ENCODE assay signal across 19 cellular contexts in the genomic region with DNA sequence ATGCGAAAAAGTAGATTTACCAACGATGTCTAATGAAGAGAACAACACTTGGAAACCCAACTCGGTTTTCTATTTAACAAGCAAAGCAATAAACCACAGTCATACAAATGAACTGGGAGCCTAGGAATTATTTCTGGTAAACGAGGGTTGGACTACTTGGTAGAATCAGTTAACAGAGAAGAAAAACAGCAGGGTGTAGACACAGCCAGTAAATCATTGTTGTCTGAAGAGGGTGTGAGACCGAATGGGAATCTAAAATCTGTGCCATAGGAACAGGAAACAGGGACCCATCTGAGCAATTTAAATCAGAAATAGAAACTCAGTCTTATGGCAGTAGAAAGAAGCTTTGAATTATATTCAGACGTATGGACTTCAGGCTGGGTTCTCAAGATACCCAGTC.
"Had no signal": no experiment of that assay in that cellular context is flagged by ENCODE, and none has a peak within 500 bp of the region (broad histone marks: within the 10 kb centered on the region; RNA-seq: fewer than 3 reads in every experiment).

No MANE protein-coding gene starts in this region.

- H3K9me3 ChIP-seq: colonic mucosa, gastrocnemius medialis, tibial artery, vagina had no signal

- H3K36me3 ChIP-seq: colonic mucosa, gastrocnemius medialis, heart left ventricle, tibial artery, vagina had no signal

- H3K4me3 ChIP-seq: colonic mucosa, gastrocnemius medialis, tibial artery, vagina had no signal

- H3K4me1 ChIP-seq: colonic mucosa, gastrocnemius medialis, tibial artery, vagina had no signal

- DNase-seq: activated CD4-positive, alpha-beta T cell treated with anti-CD3 and anti-CD28 coated beads, Interleukin-2, amount 10 ng/mL, durations not matched to agents 7 days and 5 days; activated CD8-positive, alpha-beta T cell treated with anti-CD3 and anti-CD28 coated beads, Interleukin-2, amount 10 ng/mL, durations not matched to agents 7 days and 5 days; activated naive CD4-positive, alpha-beta T cell treated with anti-CD3 and anti-CD28 coated beads for 36 hours; activated naive CD8-positive, alpha-beta T cell treated with anti-CD3 and anti-CD28 coated beads, Interleukin-2, amount 50 U/mL, for 24 hours; activated T-cell treated with anti-CD3 and anti-CD28 coated beads, Interleukin-2, amount 50 U/mL, for 4 hours; colonic mucosa; gastrocnemius medialis; heart left ventricle; immature natural killer cell; kidney glomerular epithelial cell; stimulated activated CD4-positive, alpha-beta T cell treated with anti-CD3 and anti-CD28 coated beads, Interleukin-12 subunit alpha, Interleukin-12 subunit beta, amount 100 ng/mL, for 4 hours; stimulated activated CD4-positive, alpha-beta T cell treated with anti-CD3 and anti-CD28 coated beads, Interleukin-2, amount 100 ng/mL, for 24 hours; stimulated activated naive CD4-positive, alpha-beta T cell treated with Interleukin-2 at 50 U/mL for 16 hours; tibial artery had no signal

- H3K27me3 ChIP-seq: colonic mucosa, gastrocnemius medialis, heart left ventricle, tibial artery, vagina had no signal

- H3K27ac Mint-ChIP-seq: activated CD4-positive, alpha-beta T cell treated with anti-CD3 and anti-CD28 coated beads, Interleukin-2, amount 10 ng/mL, durations not matched to agents 7 days and 5 days; activated CD8-positive, alpha-beta T cell treated with anti-CD3 and anti-CD28 coated beads, Interleukin-2, amount 10 ng/mL, durations not matched to agents 7 days and 5 days; activated naive CD4-positive, alpha-beta T cell treated with anti-CD3 and anti-CD28 coated beads for 36 hours; activated naive CD8-positive, alpha-beta T cell treated with anti-CD3 and anti-CD28 coated beads, Interleukin-2, amount 50 U/mL, for 24 hours; immature natural killer cell had no signal

- H3K27ac ChIP-seq: colonic mucosa, gastrocnemius medialis, heart left ventricle, tibial artery, vagina had no signal

- ATAC-seq: activated CD4-positive, CD25-positive, alpha-beta regulatory T cell treated with anti-CD3 and anti-CD28 coated beads, Interleukin-2, amount 50 U/mL, for 24 hours; activated CD8-positive, alpha-beta T cell treated with anti-CD3 and anti-CD28 coated beads, Interleukin-2, amount 10 ng/mL, durations not matched to agents 7 days and 5 days; activated naive CD8-positive, alpha-beta T cell treated with anti-CD3 and anti-CD28 coated beads, Interleukin-2, amount 50 U/mL, for 24 hours; activated T-cell treated with anti-CD3 and anti-CD28 coated beads, Interleukin-2, amount 50 U/mL, for 4 hours; esophagus mucosa; gastrocnemius medialis had no signal

- H3K36me3 Mint-ChIP-seq: immature natural killer cell had no signal

- H3K27me3 Mint-ChIP-seq: activated CD4-positive, alpha-beta T cell treated with anti-CD3 and anti-CD28 coated beads, Interleukin-2, amount 10 ng/mL, durations not matched to agents 7 days and 5 days; activated naive CD8-positive, alpha-beta T cell treated with anti-CD3 and anti-CD28 coated beads, Interleukin-2, amount 50 U/mL, for 24 hours; central memory CD8-positive, alpha-beta T cell had no signal

- H3K9me3 Mint-ChIP-seq: activated naive CD8-positive, alpha-beta T cell treated with anti-CD3 and anti-CD28 coated beads, Interleukin-2, amount 50 U/mL, for 24 hours had no signal

- H3K4me1 Mint-ChIP-seq: activated CD4-positive, alpha-beta T cell treated with anti-CD3 and anti-CD28 coated beads, Interleukin-2, amount 10 ng/mL, durations not matched to agents 7 days and 5 days; activated naive CD8-positive, alpha-beta T cell treated with anti-CD3 and anti-CD28 coated beads, Interleukin-2, amount 50 U/mL, for 24 hours; central memory CD8-positive, alpha-beta T cell; immature natural killer cell had no signal

- H3K4me3 Mint-ChIP-seq: activated CD4-positive, alpha-beta T cell treated with anti-CD3 and anti-CD28 coated beads, Interleukin-2, amount 10 ng/mL, durations not matched to agents 7 days and 5 days; activated CD8-positive, alpha-beta T cell treated with anti-CD3 and anti-CD28 coated beads, Interleukin-2, amount 10 ng/mL, durations not matched to agents 7 days and 5 days; activated naive CD4-positive, alpha-beta T cell treated with anti-CD3 and anti-CD28 coated beads for 36 hours; activated naive CD8-positive, alpha-beta T cell treated with anti-CD3 and anti-CD28 coated beads, Interleukin-2, amount 50 U/mL, for 24 hours; activated T-cell treated with anti-CD3 and anti-CD28 coated beads, Interleukin-2, amount 50 U/mL, for 4 hours; central memory CD8-positive, alpha-beta T cell; immature natural killer cell; nephron had no signal
